23 cellular contexts compared by ENCODE assay signal in genomic region chr6:98593676-98594075, GRCh38.
"Had no signal": no experiment of that assay in that cellular context is flagged by ENCODE, and none has a peak within 500 bp of the region (broad histone marks: within the 10 kb centered on the region; RNA-seq: fewer than 3 reads in every experiment).

No MANE protein-coding gene starts in this region.

- H3K27ac ChIP-seq: gastrocnemius medialis, lower lobe of right lung, prostate gland, right atrium auricular region, stomach, thyroid gland, vagina had no signal

- H3K27me3 ChIP-seq: gastrocnemius medialis, right atrium auricular region, stomach, thyroid gland, vagina had no signal

- DNase-seq: effector memory CD8-positive, alpha-beta T cell; gastrocnemius medialis; head of caudate nucleus; left ventricle myocardium superior; lower lobe of right lung; naive thymus-derived CD8-positive, alpha-beta T cell; nephron progenitor cell; nucleus accumbens; stimulated activated CD4-positive, alpha-beta T cell treated with anti-CD3 and anti-CD28 coated beads, Interleukin-12 subunit alpha, Interleukin-12 subunit beta, amount 100 ng/mL, for 4 hours; stimulated activated CD4-positive, alpha-beta T cell treated with anti-CD3 and anti-CD28 coated beads, Interleukin-1b, Interleukin-23, amount 100 ng/mL, for 48 hours; stimulated activated CD4-positive, alpha-beta T cell treated with anti-CD3 and anti-CD28 coated beads, Interleukin-4, amount 100 ng/mL, for 1 hour; stimulated activated CD8-positive, alpha-beta memory T cell treated with anti-CD3 and anti-CD28 coated beads, Interleukin-4, amount 100 ng/mL, for 48 hours; stimulated activated naive CD4-positive, alpha-beta T cell treated with Interleukin-2 at 50 U/mL for 16 hours; stomach; thyroid gland; trophoblast cell had no signal

- H3K4me3 ChIP-seq: gastrocnemius medialis, lower lobe of right lung, prostate gland, right atrium auricular region, smooth muscle cell, stomach, thyroid gland, vagina had no signal

- ATAC-seq: effector memory CD8-positive, alpha-beta T cell; gastrocnemius medialis; left ventricle myocardium superior; lower lobe of right lung; naive thymus-derived CD8-positive, alpha-beta T cell; sciatic nerve had no signal

- H3K4me1 ChIP-seq: gastrocnemius medialis, lower lobe of right lung, prostate gland, right atrium auricular region, stomach, thyroid gland, vagina had no signal

- H3K36me3 ChIP-seq: gastrocnemius medialis, lower lobe of right lung, prostate gland, right atrium auricular region, stomach, thyroid gland, vagina had no signal

- H3K4me2 ChIP-seq: smooth muscle cell had no signal

- H3K9me3 ChIP-seq: gastrocnemius medialis, lower lobe of right lung, prostate gland, right atrium auricular region, stomach, thyroid gland, vagina had no signal

- FAIRE-seq: endometrium, keratinocyte had no signal
